3 cellular contexts compared by ENCODE assay signal in genomic region chr5:79257314-79257713, GRCh38.
A peak's percentile ranks its signal among the peaks of the same experiment; 100 is the strongest.
TF ChIP-seq lines count a peak whose summit lies in the region.

No MANE protein-coding gene starts in this region.

TF ChIP-seq in HepG2, 621 proteins besides CTCF, POLR2A, EP300 and RAD21:
- TF ChIP-seq PREB (CRISPR knock-in tag; IDR thresholded peaks at IDR 0.05) (no peak), ZNF770 (CRISPR knock-in tag; IDR thresholded peaks at IDR 0.05) (peak; percentile 71; the same call in 1 of the 2 replicates)

TF ChIP-seq in WTC11, 78 proteins besides CTCF, POLR2A, EP300 and RAD21:
- TF ChIP-seq ZNF232 (CRISPR knock-in tag; IDR thresholded peaks at IDR 0.05) (no peak), CREM (CRISPR knock-in tag; IDR thresholded peaks at IDR 0.05) (no peak), ZNF423 (CRISPR knock-in tag; IDR thresholded peaks at IDR 0.05) (no peak), ZNF671 (CRISPR knock-in tag; IDR thresholded peaks at IDR 0.05) (no peak)

TF ChIP-seq in H1, 55 proteins besides CTCF, POLR2A, EP300 and RAD21:
- TF ChIP-seq USF2 (IDR thresholded peaks at IDR 0.05; ENCODE audit: low read length) (no peak), SP2 (IDR thresholded peaks at IDR 0.05; ENCODE audit: low read length) (no peak), SP1 (IDR thresholded peaks at IDR 0.05; ENCODE audit: low read depth, low read length) (no peak), FOSL1 (IDR thresholded peaks at IDR 0.05; ENCODE audit: insufficient read depth, low read depth, low read length) (no peak), TAF7 (optimal IDR thresholded peaks at IDR 0.05; ENCODE audit: borderline replicate concordance, low read depth, low read length) (no peak), SUZ12 (IDR thresholded peaks at IDR 0.05; ENCODE audit: low read length) (no peak)
